ENCODE assay signal across 15 cellular contexts in genomic region chr20:481167-481566, GRCh38.
"Had no signal": no experiment of that assay in that cellular context is flagged by ENCODE, and none has a peak within 500 bp of the region (broad histone marks: within the 10 kb centered on the region; RNA-seq: fewer than 3 reads in every experiment).

No MANE protein-coding gene starts in this region.

- H3K27me3 ChIP-seq: tibial artery, uterus had no signal

- H3K4me3 ChIP-seq: tibial artery, uterus had no signal

- H3K9ac ChIP-seq: SK-N-SH had no signal

- H3K27ac ChIP-seq: tibial artery, uterus had no signal

- H3K9me3 ChIP-seq: SK-N-SH, tibial artery, uterus had no signal

- H3K4me2 ChIP-seq: SK-N-SH had no signal

- H3K4me1 ChIP-seq: uterus had no signal

- DNase-seq: activated CD8-positive, alpha-beta memory T cell treated with anti-CD3 and anti-CD28 coated beads for 24 hours; activated CD8-positive, alpha-beta memory T cell treated with anti-CD3 and anti-CD28 coated beads, Interleukin-2, amount 50 U/mL, for 48 hours; dermis blood vessel endothelial cell; left ventricle myocardium superior; occipital lobe; posterior cingulate gyrus; retina; SK-N-SH; stimulated activated CD4-positive, alpha-beta T cell treated with anti-CD3 and anti-CD28 coated beads, Interleukin-12 subunit alpha, Interleukin-12 subunit beta, amount 100 ng/mL, for 4 hours; stimulated activated CD4-positive, alpha-beta T cell treated with anti-CD3 and anti-CD28 coated beads, Interleukin-1b, Interleukin-23, amount 100 ng/mL, for 48 hours; stimulated activated CD8-positive, alpha-beta memory T cell treated with anti-CD3 and anti-CD28 coated beads, Interleukin-4, amount 100 ng/mL, for 48 hours; substantia nigra; T-helper 9 cell; tibial artery; uterus had no signal

- H3K36me3 ChIP-seq: uterus had no signal
